20 cellular contexts compared by ENCODE assay signal in genomic region chr22:49359061-49359460, GRCh38.
"Had no signal": no experiment of that assay in that cellular context is flagged by ENCODE, and none has a peak within 500 bp of the region (broad histone marks: within the 10 kb centered on the region; RNA-seq: fewer than 3 reads in every experiment).

No MANE protein-coding gene starts in this region.

- H3K9me3 ChIP-seq: esophagus muscularis mucosa, gastrocnemius medialis, psoas muscle, sigmoid colon, suprapubic skin, thyroid gland had no signal

- ATAC-seq: effector memory CD8-positive, alpha-beta T cell; gastrocnemius medialis; left cardiac atrium; left ventricle myocardium superior; psoas muscle had no signal

- H3K27me3 ChIP-seq: thyroid gland had no signal

- H3K4me3 ChIP-seq: esophagus muscularis mucosa, gastrocnemius medialis, psoas muscle, sigmoid colon, skin epidermis, suprapubic skin, thyroid gland had no signal

- FAIRE-seq: keratinocyte had no signal

- DNase-seq: effector memory CD8-positive, alpha-beta T cell; gastrocnemius medialis; glutamatergic neuron; left cardiac atrium; left ventricle myocardium superior; mesendoderm; naive B cell; psoas muscle; retina; sigmoid colon; stimulated activated CD4-positive, alpha-beta T cell treated with anti-CD3 and anti-CD28 coated beads, Interleukin-12 subunit alpha, Interleukin-12 subunit beta, amount 100 ng/mL, for 4 hours; stimulated activated naive CD4-positive, alpha-beta T cell; thyroid gland had no signal

- H3K27ac ChIP-seq: epithelial cell of prostate, esophagus muscularis mucosa, gastrocnemius medialis, psoas muscle, sigmoid colon, skin epidermis, suprapubic skin, thyroid gland had no signal

- H3K36me3 Mint-ChIP-seq: naive B cell had no signal

- H3K4me3 Mint-ChIP-seq: dendritic cell treated with granulocyte-macrophage colony-stimulating factor and Interleukin-4, amounts not matched to agents 40 ng/mL and 50 ng/mL, for 4 days; effector memory CD8-positive, alpha-beta T cell; naive B cell; nephron had no signal

- H3K36me3 ChIP-seq: esophagus muscularis mucosa, gastrocnemius medialis, sigmoid colon, suprapubic skin, thyroid gland had no signal

- H3K27ac Mint-ChIP-seq: dendritic cell treated with granulocyte-macrophage colony-stimulating factor and Interleukin-4, amounts not matched to agents 40 ng/mL and 50 ng/mL, for 4 days; effector memory CD8-positive, alpha-beta T cell; naive B cell; nephron had no signal

- H3K9me3 Mint-ChIP-seq: dendritic cell treated with granulocyte-macrophage colony-stimulating factor and Interleukin-4, amounts not matched to agents 40 ng/mL and 50 ng/mL, for 4 days; effector memory CD8-positive, alpha-beta T cell; naive B cell had no signal

- H3K4me1 ChIP-seq: esophagus muscularis mucosa, gastrocnemius medialis, psoas muscle, sigmoid colon, suprapubic skin, thyroid gland had no signal
